12 cellular contexts compared by ENCODE assay signal in genomic region chr18:55220523-55220922, GRCh38.
DNase-seq lines count a peak whose midpoint lies in the region; ATAC-seq, FAIRE-seq and TF ChIP-seq lines count a peak whose summit lies in the region.
"Had no signal": no experiment of that assay in that cellular context is flagged by ENCODE, and none has a peak within 500 bp of the region (broad histone marks: within the 10 kb centered on the region; RNA-seq: fewer than 3 reads in every experiment).

No MANE protein-coding gene starts in this region.

- H4K20me1 ChIP-seq in SK-N-SH (ENCODE audit: insufficient read depth): no peaks in the 10 kb centered on the region

- H3F3A ChIP-seq in SK-N-SH (replicated peaks; ENCODE audit: insufficient read depth): peaks cover 7% of the 10 kb centered on the region

- POLR2A ChIA-PET in SK-N-SH (lab: Yijun Ruan, JAX): interaction anchor here (0.7 kb wide), 1 partner anchor 165 kb away, joined by 3 read pairs; no protein-coding TSS in a partner anchor

- no peak for TF ChIP-seq EP300 in SK-N-SH (IDR thresholded peaks at IDR 0.05; ENCODE audit: borderline replicate concordance in 1 of 2, low read depth in 1 of 2, low read length in 1 of 2)
- TF ChIP-seq EP300 in tibial nerve (IDR thresholded peaks at IDR 0.05): no peak

- intact Hi-C loops in pancreas (cut with DNase I): no loop called here

- no peaks in the 10 kb centered on the region for H3K9me2 ChIP-seq in SK-N-SH

- no peak overlapping the region for H3K9ac ChIP-seq in SK-N-SH

- TF ChIP-seq POLR2A in GM12891 (IDR thresholded peaks at IDR 0.05; ENCODE audit: low read depth, low read length) (no peak), tibial nerve (IDR thresholded peaks at IDR 0.05) (no peak)

- TF ChIP-seq CTCF in SK-N-SH (IDR thresholded peaks at IDR 0.05) (no peak), tibial nerve (IDR thresholded peaks at IDR 0.05) (no peak), pancreas (IDR thresholded peaks at IDR 0.05) (no peak)

- H3K36me3 ChIP-seq in SK-N-SH (replicated peaks in 1 of 2; ENCODE audit: control insufficient read depth in 1 of 2, insufficient read depth in 2 of 2, low read length in 1 of 2) (peaks cover 19 to 22% of the 10 kb centered on the region in 2 experiments), tibial nerve (no peaks in the 10 kb centered on the region), pancreas (no peaks in the 10 kb centered on the region)

- H3K9me3 ChIP-seq in SK-N-SH: no peaks in the 10 kb centered on the region
- H3K9me3 ChIP-seq in tibial nerve: no peaks in the 10 kb centered on the region
- H3K9me3 ChIP-seq in pancreas: no peaks in the 10 kb centered on the region

- no peak overlapping the region for H2AFZ ChIP-seq in SK-N-SH (ENCODE audit: low read depth)

- peak; percentile 82 for ATAC-seq in GM19467 (IDR thresholded peaks at IDR 0.05; ENCODE audit: unreplicated experiment)
- peak; percentile 75 for ATAC-seq in HG03066 (IDR thresholded peaks at IDR 0.05; ENCODE audit: low read depth, unreplicated experiment)
- ATAC-seq in pancreas: no peak
- ATAC-seq: stimulated activated naive CD8-positive, alpha-beta T cell treated with anti-CD3 and anti-CD28 coated beads, Interleukin-15, Interleukin-2, amounts not matched to agents 100 U/mL and 50 U/mL, for 24 hours had no signal

- H3K4me1 ChIP-seq in SK-N-SH (ENCODE audit: control insufficient read depth in 1 of 2, insufficient read depth in 2 of 2, low read depth in 1 of 2, low read length in 1 of 2) (no peaks in the 10 kb centered on the region; a peak in 2 of 4 replicates), tibial nerve (peaks cover 0 to 9% (median 2%) of the 10 kb centered on the region in 4 donors), pancreas (no peaks in the 10 kb centered on the region)

- no peak overlapping the region for H3K4me3 ChIP-seq in SK-N-SH (ENCODE audit: low read depth in 2 of 2, low read length in 1 of 2)
- no peak overlapping the region for H3K4me3 ChIP-seq in tibial nerve
- no peak overlapping the region for H3K4me3 ChIP-seq in pancreas
- H3K4me3 ChIP-seq: SK-N-MC had no signal

- H3K27ac ChIP-seq in SK-N-SH (ENCODE audit: low read depth in 2 of 2, low read length in 1 of 2): no peak overlapping the region
- H3K27ac ChIP-seq in tibial nerve: no peak overlapping the region
- H3K27ac ChIP-seq in pancreas: no peak overlapping the region
- H3K27ac ChIP-seq: SK-N-MC had no signal

- FAIRE-seq in GM12891 (lab: Jason Lieb, UNC): peak; percentile 66
- no peak for FAIRE-seq in pancreas (lab: Jason Lieb, UNC)
- FAIRE-seq: islet of Langerhans had no signal

- DNase-seq in GM12891 (ENCODE audit: insufficient read length, low spot score) (no peak), SK-N-SH (no peak), GM19238 (ENCODE audit: insufficient read length, low spot score) (no peak), tibial nerve (ENCODE audit: low spot score in 2 of 2) (no peak), activated gamma-delta T cell (lab: John Stamatoyannopoulos, UW) (no peak), pancreas (no peak)
- DNase-seq: NCI-H187; stimulated activated naive CD8-positive, alpha-beta T cell treated with anti-CD3 and anti-CD28 coated beads, Interleukin-15, Interleukin-2, amounts not matched to agents 100 U/mL and 50 U/mL, for 24 hours had no signal

- H3K27me3 ChIP-seq in SK-N-SH (ENCODE audit: insufficient read depth): no peaks in the 10 kb centered on the region
- H3K27me3 ChIP-seq in tibial nerve: no peaks in the 10 kb centered on the region
- no peaks in the 10 kb centered on the region for H3K27me3 ChIP-seq in pancreas

- no peaks in the 10 kb centered on the region for H3K79me2 ChIP-seq in SK-N-SH (ENCODE audit: insufficient read depth)

- CTCF ChIA-PET in SK-N-SH (lab: Yijun Ruan, JAX): no interaction called here

- no peak for TF ChIP-seq RAD21 in SK-N-SH (IDR thresholded peaks at IDR 0.05; ENCODE audit: low read length)

- no peak overlapping the region for H3K4me2 ChIP-seq in SK-N-SH

- WGBS in SK-N-SH (ENCODE audit: low lambda C conversion rate): 70% methylated on average over 1 of the region's 1 CpG
- WGBS in tibial nerve, 2 donors: 2 to 14% methylated on average over 1 of the region's 1 CpG
- WGBS in pancreas, 2 donors: 28 to 55% methylated on average over 1 of the region's 1 CpG

TF ChIP-seq in GM12891, 5 proteins besides CTCF, POLR2A, EP300 and RAD21:
- TF ChIP-seq PAX5 (IDR thresholded peaks at IDR 0.05; ENCODE audit: insufficient read depth, low read length, severe bottlenecking): no peak
- TF ChIP-seq SPI1 (IDR thresholded peaks at IDR 0.05; ENCODE audit: low read depth, low read length): 0 out of 2 replicates have a peak, but pooled peaks have one; percentile 6
- TF ChIP-seq POLR2AphosphoS5 (IDR thresholded peaks at IDR 0.05; ENCODE audit: low read depth, low read length): no peak
- TF ChIP-seq TAF1 (IDR thresholded peaks at IDR 0.05; ENCODE audit: low read depth, low read length): no peak
- no peak for TF ChIP-seq POU2F2 (IDR thresholded peaks at IDR 0.05; ENCODE audit: low read depth, low read length)

TF ChIP-seq in SK-N-SH, 30 proteins besides CTCF, POLR2A, EP300 and RAD21:
- no peak for TF ChIP-seq EZH2phosphoT487 (IDR thresholded peaks at IDR 0.05; ENCODE audit: borderline replicate concordance, low read depth)
- TF ChIP-seq POLR2AphosphoS5 (IDR thresholded peaks at IDR 0.05; ENCODE audit: low read depth, low read length): peak; percentile 53; the same call in 1 of the 2 replicates
- no peak for TF ChIP-seq SMC3 (IDR thresholded peaks at IDR 0.05; ENCODE audit: low read depth, low read length)
- no peak for TF ChIP-seq SIN3A (IDR thresholded peaks at IDR 0.05; ENCODE audit: borderline replicate concordance, low read depth, low read length)
- peak; percentile 51 for TF ChIP-seq TCF12 (IDR thresholded peaks at IDR 0.05)
- TF ChIP-seq MXI1 (IDR thresholded peaks at IDR 0.05; ENCODE audit: low read depth, low read length): no peak
- no peak for TF ChIP-seq GATA2 (CRISPR knock-in tag; IDR thresholded peaks at IDR 0.05)
- no peak for TF ChIP-seq MEF2A (IDR thresholded peaks at IDR 0.05; ENCODE audit: borderline replicate concordance, low read depth)
- TF ChIP-seq NRF1 (IDR thresholded peaks at IDR 0.05; ENCODE audit: low read depth, low read length): no peak
- TF ChIP-seq MAX (IDR thresholded peaks at IDR 0.05; ENCODE audit: low read depth): no peak
- no peak for TF ChIP-seq FOSL2 (IDR thresholded peaks at IDR 0.05; ENCODE audit: borderline replicate concordance, low read depth)
- TF ChIP-seq GABPA (IDR thresholded peaks at IDR 0.05; ENCODE audit: low read depth): no peak

Comparison
In these comparisons a context has a peak if more than half of its experiments do, and no peak if none do; other contexts are left out.
1. ATAC-seq: peak in GM19467 (single experiment) and HG03066 (single experiment); none in pancreas (0 of 4).